In the genomic region with DNA sequence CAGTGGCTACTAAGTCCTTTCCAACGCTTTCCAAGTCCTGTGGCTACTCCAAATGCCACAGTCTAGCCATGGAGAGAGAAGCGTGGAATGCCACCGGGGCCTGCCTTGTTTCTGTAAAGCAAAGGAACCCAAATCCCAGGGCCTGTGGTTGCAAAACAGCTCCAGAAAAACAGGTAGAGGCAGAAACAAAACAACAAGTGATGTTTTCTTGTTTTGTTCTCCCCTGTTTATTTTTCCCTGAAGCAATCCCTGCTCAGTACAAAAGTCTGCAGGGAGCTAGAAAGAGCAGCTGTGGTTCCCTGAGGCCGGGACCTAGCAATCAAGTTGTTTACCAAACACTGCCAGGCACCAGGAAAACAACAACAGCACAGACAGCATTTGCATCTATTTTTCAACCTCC, we compare ENCODE assay signal across 14 cellular contexts.
A peak's percentile ranks its signal among the peaks of the same experiment; 100 is the strongest.
DNase-seq lines count a peak whose midpoint lies in the region; ATAC-seq and TF ChIP-seq lines count a peak whose summit lies in the region.
"Had no signal": no experiment of that assay in that cellular context is flagged by ENCODE, and none has a peak within 500 bp of the region (broad histone marks: within the 10 kb centered on the region; RNA-seq: fewer than 3 reads in every experiment).

No MANE protein-coding gene starts in this region.

- DNase-seq in left ventricle myocardium inferior (no peak), cardiac septum (ENCODE audit: low spot score) (no peak), dorsolateral prefrontal cortex (peak in 1 of 10 donors; percentile 27), mesothelial cell of epicardium (ENCODE audit: low spot score in 2 of 2, unreplicated experiment in 2 of 2) (no peak), transverse colon (no peak), A673 (ENCODE audit: low spot score) (no peak)
- no peak for DNase-seq in stimulated activated naive CD8-positive, alpha-beta T cell treated with anti-CD3 and anti-CD28 coated beads, Interleukin-15, amount 100 ng/mL, for 72 hours
- DNase-seq: activated CD4-positive, alpha-beta memory T cell treated with anti-CD3 and anti-CD28 coated beads for 36 hours; activated naive CD4-positive, alpha-beta T cell treated with anti-CD3 and anti-CD28 coated beads for 36 hours; DMS79; gastrocnemius medialis; NCI-H2081 treated with DMSO at 0.1 percent for 48 hours had no signal

- intact Hi-C loops in left ventricle myocardium inferior (cut with micrococcal nuclease) (no loop called here), cardiac septum (cut with DNase I) (loop anchor here (5.0 kb wide), 1 partner anchor 84 kb away; a partner anchor contains a TSS), dorsolateral prefrontal cortex (cut with DNase I) (loop anchor here in 1 of 2 donors (2.0 kb wide), 1 partner anchor 85 kb away; a partner anchor contains a TSS), transverse colon (cut with DNase I; ENCODE audit: low total_unique reads) (no loop called here), A673 (cut with micrococcal nuclease; ENCODE audit: unreplicated experiment) (no loop called here)

- CTCF ChIA-PET in A673 (lab: Charles Lee) = no interaction called here

- ATAC-seq in stimulated activated naive CD8-positive, alpha-beta T cell treated with anti-CD3 and anti-CD28 coated beads, Interleukin-15, amount 100 ng/mL, for 72 hours = no peak
- ATAC-seq in HG03280 (IDR thresholded peaks at IDR 0.05; ENCODE audit: unreplicated experiment) = no peak
- ATAC-seq: K562 had no signal

- in situ Hi-C loops in transverse colon (cut with MboI; ENCODE audit: low pct_ligation_motif_present in 1 of 4, low pct_unique_long_range_greater_than_20kb in 1 of 4, low sequenced_read_pairs in 3 of 4) = no loop called here

- H3K4me1 ChIP-seq in left ventricle myocardium inferior (peaks cover 42% of the 10 kb centered on the region), transverse colon (peaks cover 4 to 26% (median 12%) of the 10 kb centered on the region in 4 donors), A673 (ENCODE audit: insufficient read depth, low read length, poor library complexity, severe bottlenecking) (no peaks in the 10 kb centered on the region)

- 67 to 75% methylated on average over 4 of the region's 4 CpGs for WGBS in transverse colon (ENCODE audit: low coverage in 1 of 2), 2 donors

- POLR2A ChIA-PET in A673 (lab: Charles Lee; ENCODE audit: low non-redundant PET) = no interaction called here

- H3K27ac Mint-ChIP-seq in mesothelial cell of epicardium = peak overlapping the region; percentile 81
- peak overlapping the region in 1 of 2 donors; percentile 31 for H3K27ac Mint-ChIP-seq in stimulated activated naive CD8-positive, alpha-beta T cell treated with anti-CD3 and anti-CD28 coated beads, Interleukin-15, amount 100 ng/mL, for 72 hours
- H3K27ac Mint-ChIP-seq: activated CD4-positive, alpha-beta memory T cell treated with anti-CD3 and anti-CD28 coated beads for 36 hours; activated naive CD4-positive, alpha-beta T cell treated with anti-CD3 and anti-CD28 coated beads for 36 hours had no signal

- no peak for TF ChIP-seq CTCF in left ventricle myocardium inferior (IDR thresholded peaks at IDR 0.05; ENCODE audit: borderline replicate concordance)
- no peak for TF ChIP-seq CTCF in dorsolateral prefrontal cortex (IDR thresholded peaks at IDR 0.05 in 54 of 56, conservative IDR thresholded peaks at IDR 0.05 in 2 of 56; ENCODE audit: low read depth in 1 of 56, partially characterized antibody in 56 of 56)
- no peak for TF ChIP-seq CTCF in mesothelial cell of epicardium (IDR thresholded peaks at IDR 0.05; ENCODE audit: unreplicated experiment)
- no peak for TF ChIP-seq CTCF in transverse colon (IDR thresholded peaks at IDR 0.05)
- no peak for TF ChIP-seq CTCF in A673 (conservative IDR thresholded peaks at IDR 0.05; ENCODE audit: low read depth, low read length)

- no peak overlapping the region for H3K4me3 Mint-ChIP-seq in mesothelial cell of epicardium
- H3K4me3 Mint-ChIP-seq in stimulated activated naive CD8-positive, alpha-beta T cell treated with anti-CD3 and anti-CD28 coated beads, Interleukin-15, amount 100 ng/mL, for 72 hours = no peak overlapping the region
- H3K4me3 Mint-ChIP-seq: activated CD4-positive, alpha-beta memory T cell treated with anti-CD3 and anti-CD28 coated beads for 36 hours; activated naive CD4-positive, alpha-beta T cell treated with anti-CD3 and anti-CD28 coated beads for 36 hours had no signal

- H3K27ac ChIP-seq in left ventricle myocardium inferior (replicated peaks) (peak overlapping the region; percentile 14), dorsolateral prefrontal cortex (peak overlapping the region; percentile 3 to 91 (median 78)), transverse colon (peak overlapping the region in 3 of 4 donors; percentile 15 to 20 (median 16)), A673 (ENCODE audit: low read depth, low read length, poor library complexity, severe bottlenecking) (no peak overlapping the region)

- H3K4me1 Mint-ChIP-seq in mesothelial cell of epicardium = peaks cover 27% of the 10 kb centered on the region
- H3K4me1 Mint-ChIP-seq in stimulated activated naive CD8-positive, alpha-beta T cell treated with anti-CD3 and anti-CD28 coated beads, Interleukin-15, amount 100 ng/mL, for 72 hours = peaks cover 82% of the 10 kb centered on the region

- H3K9me3 ChIP-seq in left ventricle myocardium inferior (replicated peaks) (no peaks in the 10 kb centered on the region), transverse colon (no peaks in the 10 kb centered on the region), A673 (ENCODE audit: low read depth, low read length, poor library complexity, severe bottlenecking) (no peaks in the 10 kb centered on the region)
- H3K9me3 ChIP-seq: gastrocnemius medialis had no signal

- no peak overlapping the region for H3K4me3 ChIP-seq in left ventricle myocardium inferior
- H3K4me3 ChIP-seq in dorsolateral prefrontal cortex = peak overlapping the region in 1 of 59 donors; percentile 4
- H3K4me3 ChIP-seq in transverse colon = no peak overlapping the region
- no peak overlapping the region for H3K4me3 ChIP-seq in A673 (ENCODE audit: low read depth, low read length, poor library complexity, severe bottlenecking)
- H3K4me3 ChIP-seq: gastrocnemius medialis, K562 had no signal

- H3K36me3 Mint-ChIP-seq in mesothelial cell of epicardium = peaks cover 9% of the 10 kb centered on the region

- no peak for TF ChIP-seq EP300 in transverse colon (IDR thresholded peaks at IDR 0.05; ENCODE audit: low read depth)

- no peaks in the 10 kb centered on the region for H3K27me3 ChIP-seq in left ventricle myocardium inferior (ENCODE audit: low read depth)
- H3K27me3 ChIP-seq in dorsolateral prefrontal cortex = no peaks in the 10 kb centered on the region
- no peaks in the 10 kb centered on the region for H3K27me3 ChIP-seq in transverse colon
- H3K27me3 ChIP-seq in A673 (replicated peaks; ENCODE audit: insufficient read depth, low read depth, low read length, poor library complexity) = no peaks in the 10 kb centered on the region
- H3K27me3 ChIP-seq: gastrocnemius medialis had no signal

- H3K27me3 Mint-ChIP-seq in mesothelial cell of epicardium (ENCODE audit: low read depth) = no peaks in the 10 kb centered on the region
- H3K27me3 Mint-ChIP-seq in stimulated activated naive CD8-positive, alpha-beta T cell treated with anti-CD3 and anti-CD28 coated beads, Interleukin-15, amount 100 ng/mL, for 72 hours = no peaks in the 10 kb centered on the region
- H3K27me3 Mint-ChIP-seq: activated CD4-positive, alpha-beta memory T cell treated with anti-CD3 and anti-CD28 coated beads for 36 hours had no signal

- H3K36me3 ChIP-seq in left ventricle myocardium inferior = peaks cover 3% of the 10 kb centered on the region
- no peaks in the 10 kb centered on the region for H3K36me3 ChIP-seq in transverse colon
- no peaks in the 10 kb centered on the region for H3K36me3 ChIP-seq in A673 (ENCODE audit: insufficient read depth, low read length, poor library complexity, severe bottlenecking)
- H3K36me3 ChIP-seq: gastrocnemius medialis had no signal

- BruUV-seq in A673 (replicated peaks; lab: Mats Ljungman, UMichigan) = no TSS peak

- TF ChIP-seq POLR2A in transverse colon (IDR thresholded peaks at IDR 0.05) = no peak

- no peaks in the 10 kb centered on the region for H3K9me3 Mint-ChIP-seq in mesothelial cell of epicardium
- H3K9me3 Mint-ChIP-seq in stimulated activated naive CD8-positive, alpha-beta T cell treated with anti-CD3 and anti-CD28 coated beads, Interleukin-15, amount 100 ng/mL, for 72 hours = no peaks in the 10 kb centered on the region
- H3K9me3 Mint-ChIP-seq: activated CD4-positive, alpha-beta memory T cell treated with anti-CD3 and anti-CD28 coated beads for 36 hours; activated naive CD4-positive, alpha-beta T cell treated with anti-CD3 and anti-CD28 coated beads for 36 hours had no signal
